In genomic region chr7:55224810-55225209, GRCh38 we compare ENCODE assay signal across 21 cellular contexts.
A peak's percentile ranks its signal among the peaks of the same experiment; 100 is the strongest.
DNase-seq lines count a peak whose midpoint lies in the region; ATAC-seq, FAIRE-seq and TF ChIP-seq lines count a peak whose summit lies in the region.
"Had no signal": no experiment of that assay in that cellular context is flagged by ENCODE, and none has a peak within 500 bp of the region (broad histone marks: within the 10 kb centered on the region; RNA-seq: fewer than 3 reads in every experiment).

No MANE protein-coding gene starts in this region.

- peaks cover 3% of the 10 kb centered on the region for H3K4me1 Mint-ChIP-seq in osteocyte (ENCODE audit: unreplicated experiment)
- H3K4me1 Mint-ChIP-seq: B cell had no signal

- peak; percentile 53 to 57; a peak in 2 of 6 replicates for ATAC-seq in A549
- ATAC-seq in RWPE2 (ENCODE audit: low read depth), result peak; percentile 21; the same call in 1 of the 3 replicates
- ATAC-seq: CD8-positive, alpha-beta T cell had no signal

- H3K36me3 Mint-ChIP-seq in osteocyte (ENCODE audit: unreplicated experiment), result peaks cover 5% of the 10 kb centered on the region
- H3K36me3 Mint-ChIP-seq: CD8-positive, alpha-beta T cell had no signal

- H3K27ac Mint-ChIP-seq in osteocyte (ENCODE audit: unreplicated experiment), result no peak overlapping the region
- H3K27ac Mint-ChIP-seq: B cell; CD4-positive, alpha-beta T cell; CD8-positive, alpha-beta T cell had no signal

- H3K27me3 ChIP-seq in RWPE2 (ENCODE audit: insufficient read depth, poor library complexity, severe bottlenecking), result peaks cover 13% of the 10 kb centered on the region
- H3K27me3 ChIP-seq in MM.1S (replicated peaks; ENCODE audit: insufficient read depth, low read length), result no peaks in the 10 kb centered on the region
- H3K27me3 ChIP-seq: BLaER1 treated with 17β-estradiol and CSF1 and Interleukin-3, amounts not matched to agents 10 nM and 100 nM had no signal

- no peak overlapping the region for H3K27ac ChIP-seq in A549
- H3K27ac ChIP-seq in RWPE2 (ENCODE audit: poor library complexity, severe bottlenecking), result no peak overlapping the region
- H3K27ac ChIP-seq in MM.1S (ENCODE audit: low read length), result no peak overlapping the region
- H3K27ac ChIP-seq: 22Rv1; BLaER1 treated with 17β-estradiol and CSF1 and Interleukin-3, amounts not matched to agents 10 nM and 100 nM; C4-2B had no signal

- H4K20me1 ChIP-seq in MM.1S (ENCODE audit: insufficient read depth, low read length), result no peaks in the 10 kb centered on the region
- H4K20me1 ChIP-seq: BLaER1 treated with 17β-estradiol and CSF1 and Interleukin-3, amounts not matched to agents 10 nM and 100 nM had no signal

- no peak for TF ChIP-seq POLR2A in A549 (IDR thresholded peaks at IDR 0.05; ENCODE audit: low read length)

- FAIRE-seq in A549 (lab: Jason Lieb, UNC), result no peak
- FAIRE-seq: A204.1, D721Med, G401.6, GM12891, GM19239 had no signal

- TF ChIP-seq CTCF in A549 (IDR thresholded peaks at IDR 0.05) (no peak), RWPE2 (IDR thresholded peaks at IDR 0.05; ENCODE audit: poor library complexity, severe bottlenecking) (no peak), osteocyte (IDR thresholded peaks at IDR 0.05) (no peak), MM.1S (IDR thresholded peaks at IDR 0.05; ENCODE audit: low read length) (no peak)

- H3K4me2 ChIP-seq in A549 (no peak overlapping the region), MM.1S (ENCODE audit: low read depth, low read length) (no peak overlapping the region)
- H3K4me2 ChIP-seq: BLaER1 treated with 17β-estradiol and CSF1 and Interleukin-3, amounts not matched to agents 10 nM and 100 nM had no signal

- no peak for TF ChIP-seq EP300 in A549 (IDR thresholded peaks at IDR 0.05)

- no peak overlapping the region for H2AFZ ChIP-seq in MM.1S (ENCODE audit: low read length)

- 64% methylated on average over 2 of the region's 2 CpGs for WGBS in A549 (ENCODE audit: missing lambda C conversion rate)

- H3K27me3 Mint-ChIP-seq in osteocyte (ENCODE audit: unreplicated experiment), result peaks cover 9% of the 10 kb centered on the region

- peaks cover 13% of the 10 kb centered on the region; the same call in 2 of the 3 replicates for H3K9me3 ChIP-seq in A549
- H3K9me3 ChIP-seq in RWPE2 (ENCODE audit: severe bottlenecking), result no peaks in the 10 kb centered on the region
- H3K9me3 ChIP-seq in MM.1S (replicated peaks; ENCODE audit: insufficient read depth, low read length), result no peaks in the 10 kb centered on the region
- H3K9me3 ChIP-seq: Caco-2 had no signal

- H3K9me2 ChIP-seq in MM.1S (replicated peaks; ENCODE audit: insufficient read depth, low read length), result no peaks in the 10 kb centered on the region

- no peaks in the 10 kb centered on the region for H3K36me3 ChIP-seq in RWPE2 (ENCODE audit: low read depth)
- H3K36me3 ChIP-seq in MM.1S (replicated peaks; ENCODE audit: insufficient read depth, low read length), result no peaks in the 10 kb centered on the region
- H3K36me3 ChIP-seq: BLaER1 treated with 17β-estradiol and CSF1 and Interleukin-3, amounts not matched to agents 10 nM and 100 nM had no signal

- POLR2A ChIA-PET in A549 (lab: Yijun Ruan, JAX), result no interaction called here

- H3K4me3 ChIP-seq in A549, result no peak overlapping the region
- no peak overlapping the region for H3K4me3 ChIP-seq in RWPE2 (ENCODE audit: severe bottlenecking)
- H3K4me3 ChIP-seq in MM.1S (ENCODE audit: low read length), result no peak overlapping the region
- H3K4me3 ChIP-seq: BLaER1 treated with 17β-estradiol and CSF1 and Interleukin-3, amounts not matched to agents 10 nM and 100 nM had no signal

- CTCF ChIA-PET in A549 (lab: Yijun Ruan, JAX), result interaction anchor here (1.1 to 1.5 kb wide), 2 partner anchors 25 to 451 kb away, joined by 4 to 5 read pairs; no protein-coding TSS in a partner anchor

- H3K4me1 ChIP-seq in A549 (no peaks in the 10 kb centered on the region), RWPE2 (ENCODE audit: insufficient read depth, poor library complexity, severe bottlenecking) (no peaks in the 10 kb centered on the region), MM.1S (ENCODE audit: low read length) (no peaks in the 10 kb centered on the region)
- H3K4me1 ChIP-seq: Caco-2 had no signal

- peaks cover 31% of the 10 kb centered on the region for H3K9me3 Mint-ChIP-seq in osteocyte (ENCODE audit: unreplicated experiment)

- H3K9ac ChIP-seq in MM.1S (ENCODE audit: low read length), result no peak overlapping the region
- H3K9ac ChIP-seq: BLaER1 treated with 17β-estradiol and CSF1 and Interleukin-3, amounts not matched to agents 10 nM and 100 nM had no signal

- no peaks in the 10 kb centered on the region for H3K79me2 ChIP-seq in MM.1S (ENCODE audit: low read length)

- H3K4me3 Mint-ChIP-seq in osteocyte (ENCODE audit: unreplicated experiment), result no peak overlapping the region
- H3K4me3 Mint-ChIP-seq: B cell; CD4-positive, alpha-beta T cell; CD8-positive, alpha-beta T cell had no signal

- DNase-seq in A549 (ENCODE audit: low read depth in 1 of 2, low spot score in 1 of 2) (no peak), RWPE2 (ENCODE audit: low spot score) (no peak), osteocyte (ENCODE audit: extremely low spot score, unreplicated experiment) (peak; percentile 40), A172 (ENCODE audit: low spot score) (no peak), MM.1S (no peak)
- DNase-seq: AML-193; Caco-2; Calu3; CD4-positive, alpha-beta T cell; CD8-positive, alpha-beta T cell; DMS79 treated with DMSO at 0.1 percent for 48 hours; GF-D8 had no signal

- TF ChIP-seq RAD21 in A549 (conservative IDR thresholded peaks at IDR 0.05 in 1 of 2, IDR thresholded peaks at IDR 0.05 in 1 of 2), result no peak

- no peaks in the 10 kb centered on the region for H3F3A ChIP-seq in MM.1S (ENCODE audit: insufficient read depth, low read length)

TF ChIP-seq in A549, 52 proteins besides CTCF, POLR2A, EP300 and RAD21:
- no peak for TF ChIP-seq EHF (CRISPR knock-in tag; IDR thresholded peaks at IDR 0.05)
- TF ChIP-seq HDAC2 (IDR thresholded peaks at IDR 0.05), result no peak
- no peak for TF ChIP-seq POLR2AphosphoS2 (conservative IDR thresholded peaks at IDR 0.05; ENCODE audit: low read length)
- TF ChIP-seq BHLHE40 (IDR thresholded peaks at IDR 0.05; ENCODE audit: low read depth, low read length), result no peak
- no peak for TF ChIP-seq HEYL (CRISPR knock-in tag; IDR thresholded peaks at IDR 0.05)
- no peak for TF ChIP-seq HES2 (IDR thresholded peaks at IDR 0.05)
- no peak for TF ChIP-seq ESRRA (IDR thresholded peaks at IDR 0.05; ENCODE audit: borderline replicate concordance, low read length)
- TF ChIP-seq RNF2 (IDR thresholded peaks at IDR 0.05; ENCODE audit: borderline replicate concordance, low read depth), result no peak
- TF ChIP-seq HMGXB4 (CRISPR knock-in tag; IDR thresholded peaks at IDR 0.05; ENCODE audit: borderline replicate concordance), result no peak
- TF ChIP-seq JUNB (IDR thresholded peaks at IDR 0.05), result no peak
- no peak for TF ChIP-seq NPAS2 (CRISPR knock-in tag; IDR thresholded peaks at IDR 0.05; ENCODE audit: borderline replicate concordance)
- TF ChIP-seq TP53 (CRISPR knock-in tag; IDR thresholded peaks at IDR 0.05), result no peak
- TF ChIP-seq NFE2L2 (conservative IDR thresholded peaks at IDR 0.05; ENCODE audit: low read length), result no peak
- TF ChIP-seq REST (IDR thresholded peaks at IDR 0.05), result no peak
- TF ChIP-seq TFCP2L1 (CRISPR knock-in tag; IDR thresholded peaks at IDR 0.05), result no peak
- no peak for TF ChIP-seq FOXS1 (CRISPR knock-in tag; IDR thresholded peaks at IDR 0.05)
